33 cellular contexts compared by ENCODE assay signal in the genomic region with DNA sequence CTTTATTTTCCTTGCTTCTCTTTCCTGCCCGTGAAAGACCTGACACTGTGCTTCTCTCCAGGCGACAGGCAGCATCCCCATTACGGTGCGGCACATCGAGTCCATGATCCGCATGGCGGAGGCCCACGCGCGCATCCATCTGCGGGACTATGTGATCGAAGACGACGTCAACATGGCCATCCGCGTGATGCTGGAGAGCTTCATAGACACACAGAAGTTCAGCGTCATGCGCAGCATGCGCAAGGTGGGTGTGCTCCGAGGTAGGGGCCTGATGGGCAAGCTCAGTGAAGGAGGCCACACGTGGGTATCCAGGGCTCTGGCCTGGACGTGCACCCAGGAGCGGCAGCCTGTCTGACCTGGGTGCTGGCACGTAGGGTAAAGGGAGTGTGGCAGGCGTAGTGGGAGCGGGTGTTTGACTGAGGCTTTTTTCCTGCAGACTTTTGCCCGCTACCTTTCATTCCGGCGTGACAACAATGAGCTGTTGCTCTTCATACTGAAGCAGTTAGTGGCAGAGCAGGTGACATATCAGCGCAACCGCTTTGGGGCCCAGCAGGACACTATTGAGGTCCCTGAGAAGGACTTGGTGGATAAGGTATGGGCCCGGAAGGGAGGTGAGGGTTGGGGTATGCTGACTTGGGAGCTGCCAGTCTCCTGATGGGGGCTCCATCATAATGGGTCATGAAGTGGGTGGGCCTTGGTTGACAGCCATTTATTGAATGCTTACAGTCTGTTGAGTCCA.
"Had no signal": no experiment of that assay in that cellular context is flagged by ENCODE, and none has a peak within 500 bp of the region (broad histone marks: within the 10 kb centered on the region; RNA-seq: fewer than 3 reads in every experiment).

No MANE protein-coding gene starts in this region.

- ATAC-seq: activated CD8-positive, alpha-beta memory T cell treated with anti-CD3 and anti-CD28 coated beads, Interleukin-2, amount 10 ng/mL, durations not matched to agents 7 days and 5 days; activated T-cell treated with anti-CD3 and anti-CD28 coated beads, Interleukin-2, amount 50 U/mL, for 72 hours; activated T-helper 17 cell treated with anti-CD3 and anti-CD28 coated beads, Interleukin-2, amount 50 U/mL, for 72 hours; Right ventricle myocardium inferior had no signal

- H3K36me3 ChIP-seq: brain microvascular endothelial cell had no signal

- H2AFZ ChIP-seq: PC-9 had no signal

- FAIRE-seq: RCC 7860 had no signal

- H3K4me2 ChIP-seq: PC-9 had no signal

- H3K4me3 ChIP-seq: cardiac muscle cell, PC-9 had no signal

- H3K27ac Mint-ChIP-seq: activated CD4-positive, alpha-beta memory T cell treated with anti-CD3 and anti-CD28 coated beads, Interleukin-2, amount 10 ng/mL, durations not matched to agents 7 days and 5 days; activated CD8-positive, alpha-beta memory T cell treated with anti-CD3 and anti-CD28 coated beads, Interleukin-2, amount 10 ng/mL, durations not matched to agents 7 days and 5 days; activated naive CD4-positive, alpha-beta T cell treated with anti-CD3 and anti-CD28 coated beads, Interleukin-2, amount 10 ng/mL, durations not matched to agents 7 days and 5 days; activated naive CD8-positive, alpha-beta T cell treated with anti-CD3 and anti-CD28 coated beads for 36 hours; activated T-cell treated with anti-CD3 and anti-CD28 coated beads, Interleukin-2, amount 50 U/mL, for 72 hours; activated T-helper 17 cell treated with anti-CD3 and anti-CD28 coated beads, Interleukin-2, amount 50 U/mL, for 72 hours had no signal

- DNase-seq: activated CD4-positive, alpha-beta memory T cell treated with anti-CD3 and anti-CD28 coated beads, Interleukin-2, amount 10 ng/mL, durations not matched to agents 7 days and 5 days; activated CD4-positive, alpha-beta T cell treated with anti-CD3 and anti-CD28 coated beads for 1 hour; activated CD4-positive, alpha-beta T cell treated with anti-CD3 and anti-CD28 coated beads for 48 hours; activated CD4-positive, CD25-positive, alpha-beta regulatory T cell; activated CD8-positive, alpha-beta memory T cell treated with anti-CD3 and anti-CD28 coated beads for 24 hours; activated CD8-positive, alpha-beta memory T cell treated with anti-CD3 and anti-CD28 coated beads, Interleukin-2, amount 10 ng/mL, durations not matched to agents 7 days and 5 days; activated CD8-positive, alpha-beta memory T cell treated with anti-CD3 and anti-CD28 coated beads, Interleukin-2, amount 50 U/mL, for 48 hours; activated gamma-delta T cell treated with Interleukin-2 at 50 U/mL for 16 hours; activated naive CD4-positive, alpha-beta T cell treated with anti-CD3 and anti-CD28 coated beads, Interleukin-2, amount 10 ng/mL, durations not matched to agents 7 days and 5 days; activated naive CD8-positive, alpha-beta T cell treated with anti-CD3 and anti-CD28 coated beads for 36 hours; activated T-cell treated with anti-CD3 and anti-CD28 coated beads, Interleukin-2, amount 50 U/mL, for 72 hours; amniotic stem cell; brain microvascular endothelial cell; NCI-H1092 treated with DMSO at 0.1 percent for 48 hours; NCI-H1417; NCI-H146; NCI-H187; NCI-H2029 treated with DMSO at 0.1 percent for 48 hours; NCI-H2107; NCI-H2171; NCI-H510A; NCI-H526; NCI-H748 treated with DMSO at 0.1 percent for 48 hours; NK-92 treated with Interleukin-12 subunit alpha and Interleukin-12 subunit beta, amount 100 ng/mL, for 24 hours; PC-9; SIG-M5; T1000; WERI-Rb-1 had no signal

- H3K27me3 ChIP-seq: brain microvascular endothelial cell had no signal

- H3K27ac ChIP-seq: brain microvascular endothelial cell, cardiac muscle cell, PC-9, RWPE1, WERI-Rb-1 had no signal

- H3K27me3 Mint-ChIP-seq: activated CD8-positive, alpha-beta memory T cell treated with anti-CD3 and anti-CD28 coated beads, Interleukin-2, amount 10 ng/mL, durations not matched to agents 7 days and 5 days; activated T-helper 17 cell treated with anti-CD3 and anti-CD28 coated beads, Interleukin-2, amount 50 U/mL, for 72 hours had no signal

- H3K4me3 Mint-ChIP-seq: activated CD4-positive, alpha-beta memory T cell treated with anti-CD3 and anti-CD28 coated beads, Interleukin-2, amount 10 ng/mL, durations not matched to agents 7 days and 5 days; activated CD8-positive, alpha-beta memory T cell treated with anti-CD3 and anti-CD28 coated beads, Interleukin-2, amount 10 ng/mL, durations not matched to agents 7 days and 5 days; activated naive CD4-positive, alpha-beta T cell treated with anti-CD3 and anti-CD28 coated beads, Interleukin-2, amount 10 ng/mL, durations not matched to agents 7 days and 5 days; activated naive CD8-positive, alpha-beta T cell treated with anti-CD3 and anti-CD28 coated beads for 36 hours; activated T-cell treated with anti-CD3 and anti-CD28 coated beads, Interleukin-2, amount 50 U/mL, for 72 hours; activated T-helper 17 cell treated with anti-CD3 and anti-CD28 coated beads, Interleukin-2, amount 50 U/mL, for 72 hours had no signal

- H3K9me3 Mint-ChIP-seq: activated CD4-positive, alpha-beta memory T cell treated with anti-CD3 and anti-CD28 coated beads, Interleukin-2, amount 10 ng/mL, durations not matched to agents 7 days and 5 days; activated naive CD4-positive, alpha-beta T cell treated with anti-CD3 and anti-CD28 coated beads, Interleukin-2, amount 10 ng/mL, durations not matched to agents 7 days and 5 days; activated naive CD8-positive, alpha-beta T cell treated with anti-CD3 and anti-CD28 coated beads for 36 hours; activated T-cell treated with anti-CD3 and anti-CD28 coated beads, Interleukin-2, amount 50 U/mL, for 72 hours; activated T-helper 17 cell treated with anti-CD3 and anti-CD28 coated beads, Interleukin-2, amount 50 U/mL, for 72 hours had no signal
